ENCODE assay signal across 14 cellular contexts in the genomic region with DNA sequence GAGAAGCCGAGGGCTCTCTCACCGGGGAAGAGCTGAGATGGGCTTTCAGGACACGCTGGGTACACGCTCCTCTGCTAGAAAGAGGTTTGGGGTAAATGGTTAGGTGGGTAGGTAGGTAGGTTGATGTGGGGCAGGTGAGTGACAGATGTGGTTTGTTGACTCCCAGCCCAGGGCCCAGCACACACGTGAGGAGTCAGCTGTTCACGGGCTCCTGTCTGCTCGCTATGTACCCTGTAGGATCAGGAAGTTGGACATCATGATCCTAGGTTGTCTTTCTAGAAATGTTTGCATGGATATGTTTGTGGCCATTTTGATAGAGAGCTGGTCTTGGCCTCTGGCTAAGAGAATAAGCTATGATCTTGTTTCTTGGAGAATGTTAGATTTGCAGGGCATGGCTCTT.
"Had no signal": no experiment of that assay in that cellular context is flagged by ENCODE, and none has a peak within 500 bp of the region (broad histone marks: within the 10 kb centered on the region; RNA-seq: fewer than 3 reads in every experiment).

No MANE protein-coding gene starts in this region.

- H3K4me1 ChIP-seq: colonic mucosa, testis had no signal

- H3K9me3 ChIP-seq: colonic mucosa, heart left ventricle, mucosa of descending colon, testis had no signal

- DNase-seq: colonic mucosa; dermis blood vessel endothelial cell; endodermal cell; erythroblast; foreskin melanocyte; heart left ventricle; hippocampal formation; left colon; mucosa of descending colon; naive thymus-derived CD8-positive, alpha-beta T cell; right cardiac atrium; stimulated activated CD4-positive, alpha-beta T cell treated with anti-CD3 and anti-CD28 coated beads, Interleukin-2, amount 100 ng/mL, for 48 hours; testis had no signal

- ATAC-seq: left colon; mucosa of descending colon; naive thymus-derived CD8-positive, alpha-beta T cell had no signal

- H3K27ac ChIP-seq: colonic mucosa, testis had no signal

- H3K36me3 ChIP-seq: colonic mucosa had no signal

- H3K27me3 ChIP-seq: colonic mucosa, heart left ventricle, testis had no signal

- H3K4me3 ChIP-seq: colonic mucosa, heart left ventricle, mucosa of descending colon, smooth muscle cell, testis had no signal

- H3K4me2 ChIP-seq: smooth muscle cell had no signal
